ENCODE assay signal across 1 cellular context in the genomic region with DNA sequence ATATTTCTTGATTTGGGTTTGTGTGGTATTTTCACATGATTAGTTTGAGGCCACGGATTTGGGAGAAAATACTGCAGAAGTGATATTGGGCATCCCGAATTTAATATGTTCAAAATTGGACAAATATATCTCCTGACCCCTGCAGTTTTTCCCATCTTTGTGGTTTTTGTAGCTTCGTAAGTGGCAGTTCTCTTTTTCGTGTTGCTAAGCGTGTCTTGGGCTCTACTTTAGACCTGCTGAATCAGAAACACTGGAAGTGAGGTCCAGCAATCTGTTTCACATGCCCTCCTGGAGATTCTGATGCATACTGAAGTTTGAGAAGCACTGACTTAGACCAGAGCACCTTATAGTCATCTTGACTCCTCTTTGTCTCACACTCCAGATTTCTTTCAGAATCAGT.
TF ChIP-seq lines count a peak whose summit lies in the region.

No MANE protein-coding gene starts in this region.

TF ChIP-seq in WTC11, 78 proteins besides CTCF, POLR2A, EP300 and RAD21 (continued from another document):
- TF ChIP-seq, protein P1, sequence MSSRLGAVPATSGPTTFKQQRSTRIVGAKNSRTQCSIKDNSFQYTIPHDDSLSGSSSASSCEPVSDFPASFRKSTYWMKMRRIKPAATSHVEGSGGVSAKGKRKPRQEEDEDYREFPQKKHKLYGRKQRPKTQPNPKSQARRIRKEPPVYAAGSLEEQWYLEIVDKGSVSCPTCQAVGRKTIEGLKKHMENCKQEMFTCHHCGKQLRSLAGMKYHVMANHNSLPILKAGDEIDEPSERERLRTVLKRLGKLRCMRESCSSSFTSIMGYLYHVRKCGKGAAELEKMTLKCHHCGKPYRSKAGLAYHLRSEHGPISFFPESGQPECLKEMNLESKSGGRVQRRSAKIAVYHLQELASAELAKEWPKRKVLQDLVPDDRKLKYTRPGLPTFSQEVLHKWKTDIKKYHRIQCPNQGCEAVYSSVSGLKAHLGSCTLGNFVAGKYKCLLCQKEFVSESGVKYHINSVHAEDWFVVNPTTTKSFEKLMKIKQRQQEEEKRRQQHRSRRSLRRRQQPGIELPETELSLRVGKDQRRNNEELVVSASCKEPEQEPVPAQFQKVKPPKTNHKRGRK (CRISPR knock-in tag; IDR thresholded peaks at IDR 0.05; ENCODE audit: borderline replicate concordance), result no peak
- TF ChIP-seq JUN (CRISPR knock-in tag; IDR thresholded peaks at IDR 0.05), result no peak
- TF ChIP-seq, protein P2, sequence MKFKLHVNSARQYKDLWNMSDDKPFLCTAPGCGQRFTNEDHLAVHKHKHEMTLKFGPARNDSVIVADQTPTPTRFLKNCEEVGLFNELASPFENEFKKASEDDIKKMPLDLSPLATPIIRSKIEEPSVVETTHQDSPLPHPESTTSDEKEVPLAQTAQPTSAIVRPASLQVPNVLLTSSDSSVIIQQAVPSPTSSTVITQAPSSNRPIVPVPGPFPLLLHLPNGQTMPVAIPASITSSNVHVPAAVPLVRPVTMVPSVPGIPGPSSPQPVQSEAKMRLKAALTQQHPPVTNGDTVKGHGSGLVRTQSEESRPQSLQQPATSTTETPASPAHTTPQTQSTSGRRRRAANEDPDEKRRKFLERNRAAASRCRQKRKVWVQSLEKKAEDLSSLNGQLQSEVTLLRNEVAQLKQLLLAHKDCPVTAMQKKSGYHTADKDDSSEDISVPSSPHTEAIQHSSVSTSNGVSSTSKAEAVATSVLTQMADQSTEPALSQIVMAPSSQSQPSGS (CRISPR knock-in tag; IDR thresholded peaks at IDR 0.05; ENCODE audit: borderline replicate concordance, low read depth), result no peak
TF ChIP-seq in WTC11: peak in this region for 0.
